Comparison of ENCODE assay signal across 11 cellular contexts in genomic region chr2:96907405-96908041, GRCh38. TPM values are rescaled to one million over a fixed set of nuclear protein-coding genes. Genes with fewer than 3 reads are reported as not detected.
DNase-seq lines count a peak whose midpoint lies in the region; ATAC-seq, FAIRE-seq and TF ChIP-seq lines count a peak whose summit lies in the region.
"Had no signal": no experiment of that assay in that cellular context is flagged by ENCODE, and none has a peak within 500 bp of the region (broad histone marks: within the 10 kb centered on the region; RNA-seq: fewer than 3 reads in every experiment).

No MANE protein-coding gene starts in this region.

- DNase-seq in MG63, result peak; percentile 90
- peak in 4 of 10 donors; percentile 54 to 80 (median 69) for DNase-seq in dorsolateral prefrontal cortex
- DNase-seq in HepG2 (ENCODE audit: low spot score), result no peak
- peak; percentile 71 for DNase-seq in stromal cell of bone marrow (ENCODE audit: low read depth)
- DNase-seq in activated CD8-positive, alpha-beta T cell treated with anti-CD3 and anti-CD28 coated beads, Interleukin-2, amount 10 ng/mL, durations not matched to agents 7 days and 5 days, result no peak
- no peak for DNase-seq in OCI-M2 (lab: John Stamatoyannopoulos, UW; ENCODE audit: unreplicated experiment)
- DNase-seq in KBM-7, result no peak
- DNase-seq: activated CD8-positive, alpha-beta memory T cell treated with anti-CD3 and anti-CD28 coated beads, Interleukin-2, amount 10 ng/mL, durations not matched to agents 7 days and 5 days had no signal

- H3K4me2 ChIP-seq in HepG2 (ENCODE audit: low read depth, low read length), result 0 out of 2 replicates have a peak overlapping the region, but pooled peaks have one; percentile 5

- H3K9me3 ChIP-seq in MG63 (no peaks in the 10 kb centered on the region), HepG2 (ENCODE audit: low read length) (no peaks in the 10 kb centered on the region)

- TF ChIP-seq RAD21 in HepG2 (CRISPR knock-in tag; IDR thresholded peaks at IDR 0.05), result no peak

- CTCF ChIA-PET in HepG2 (lab: Yijun Ruan, JAX; ENCODE audit: low intra/inter-chr PET ratio, low total read pairs), result no interaction called here
- CTCF ChIA-PET in activated CD8-positive, alpha-beta T cell treated with anti-CD3 and anti-CD28 coated beads, Interleukin-2, amount 10 ng/mL, durations not matched to agents 7 days and 5 days (lab: Charles Lee), result no interaction called here

- no peak for TF ChIP-seq POLR2A in HepG2 (IDR thresholded peaks at IDR 0.05; ENCODE audit: insufficient read depth in 1 of 2, low read depth in 2 of 2, low read length in 2 of 2)

- in situ Hi-C loops in HepG2 (cut with HindIII; ENCODE audit: extremely low pct_ligation_motif_present, low pct_unique_long_range_greater_than_20kb) (no loop called here), KBM-7 (cut with MboI; ENCODE audit: low pct_unique_long_range_greater_than_20kb, low sequenced_read_pairs) (no loop called here)

- no peaks in the 10 kb centered on the region for H3K36me3 ChIP-seq in MG63
- no peaks in the 10 kb centered on the region for H3K36me3 ChIP-seq in HepG2 (replicated peaks in 1 of 2; ENCODE audit: control insufficient read depth in 1 of 2, insufficient read depth in 2 of 2, low read length in 2 of 2)

- ATAC-seq in HepG2 (peak; percentile 77), GM21576 (IDR thresholded peaks at IDR 0.05; ENCODE audit: unreplicated experiment) (no peak)
- ATAC-seq in activated CD8-positive, alpha-beta T cell treated with anti-CD3 and anti-CD28 coated beads, Interleukin-2, amount 10 ng/mL, durations not matched to agents 7 days and 5 days, result no peak
- ATAC-seq: activated CD8-positive, alpha-beta memory T cell treated with anti-CD3 and anti-CD28 coated beads, Interleukin-2, amount 10 ng/mL, durations not matched to agents 7 days and 5 days had no signal

- H3K27me3 Mint-ChIP-seq in activated CD8-positive, alpha-beta T cell treated with anti-CD3 and anti-CD28 coated beads, Interleukin-2, amount 10 ng/mL, durations not matched to agents 7 days and 5 days (ENCODE audit: low read depth), result peaks cover 8% of the 10 kb centered on the region
- H3K27me3 Mint-ChIP-seq: IgD-negative memory B cell had no signal

- WGBS in HepG2 (ENCODE audit: low lambda C conversion rate), result 36% methylated on average over 10 of the region's 15 CpGs

- no peak overlapping the region for H3K9ac ChIP-seq in HepG2 (ENCODE audit: insufficient read depth, low read depth, low read length)

- no peak for FAIRE-seq in HepG2 (lab: Jason Lieb, UNC)
- FAIRE-seq: GM18507 had no signal

- no peaks in the 10 kb centered on the region for H3K9me3 Mint-ChIP-seq in activated CD8-positive, alpha-beta T cell treated with anti-CD3 and anti-CD28 coated beads, Interleukin-2, amount 10 ng/mL, durations not matched to agents 7 days and 5 days (ENCODE audit: insufficient read depth)
- H3K9me3 Mint-ChIP-seq: IgD-negative memory B cell had no signal

- no peak overlapping the region for H2AFZ ChIP-seq in HepG2 (ENCODE audit: low read length)

- no TSS peak for BruUV-seq in HepG2 (replicated peaks; lab: Mats Ljungman, UMichigan)

- H3K4me1 Mint-ChIP-seq in activated CD8-positive, alpha-beta T cell treated with anti-CD3 and anti-CD28 coated beads, Interleukin-2, amount 10 ng/mL, durations not matched to agents 7 days and 5 days (ENCODE audit: low read depth), result peaks cover 20% of the 10 kb centered on the region

- no peaks in the 10 kb centered on the region for H3K4me1 ChIP-seq in HepG2 (ENCODE audit: insufficient read depth, low read length)

- H3K27me3 ChIP-seq in MG63 (no peaks in the 10 kb centered on the region), dorsolateral prefrontal cortex (no peaks in the 10 kb centered on the region), HepG2 (ENCODE audit: control insufficient read depth in 1 of 2, insufficient read depth in 2 of 2, low read length in 2 of 2) (peaks cover 14 to 61% of the 10 kb centered on the region in 2 experiments)

- intact Hi-C loops in dorsolateral prefrontal cortex (cut with DNase I) (no loop called here), HepG2 (cut with micrococcal nuclease; ENCODE audit: unreplicated experiment) (loop anchor here (1.0 kb wide), 1 partner anchor 50 kb away; no protein-coding TSS in a partner anchor)

- H3K79me2 ChIP-seq in HepG2 (ENCODE audit: insufficient read depth, low read length), result no peaks in the 10 kb centered on the region

- H3K4me3 ChIP-seq in MG63 (peak overlapping the region; percentile 21), dorsolateral prefrontal cortex (peak overlapping the region in 10 of 59 donors; percentile 3 to 31 (median 14)), HepG2 (replicated peaks in 1 of 3; ENCODE audit: insufficient read depth in 1 of 3, low read depth in 2 of 3, low read length in 3 of 3) (peak overlapping the region in 1 of 3 experiments; percentile 13; a peak in 2 of 6 replicates)

- TF ChIP-seq EP300 in HepG2 (IDR thresholded peaks at IDR 0.05; ENCODE audit: low read depth in 2 of 2, low read length in 2 of 2) (no peak), HepG2 (CRISPR knock-in tag; IDR thresholded peaks at IDR 0.05; ENCODE audit: borderline replicate concordance) (no peak)

- no peaks in the 10 kb centered on the region for H3K36me3 Mint-ChIP-seq in activated CD8-positive, alpha-beta T cell treated with anti-CD3 and anti-CD28 coated beads, Interleukin-2, amount 10 ng/mL, durations not matched to agents 7 days and 5 days (ENCODE audit: low read depth)
- H3K36me3 Mint-ChIP-seq: activated CD8-positive, alpha-beta memory T cell treated with anti-CD3 and anti-CD28 coated beads, Interleukin-2, amount 10 ng/mL, durations not matched to agents 7 days and 5 days; IgD-negative memory B cell had no signal

- TF ChIP-seq CTCF in dorsolateral prefrontal cortex (IDR thresholded peaks at IDR 0.05 in 54 of 56, conservative IDR thresholded peaks at IDR 0.05 in 2 of 56; ENCODE audit: low read depth in 1 of 56, partially characterized antibody in 56 of 56) (peak in 1 of 56 donors; percentile 8), HepG2 (CRISPR knock-in tag; IDR thresholded peaks at IDR 0.05) (no peak)

- H3K4me3 Mint-ChIP-seq in activated CD8-positive, alpha-beta T cell treated with anti-CD3 and anti-CD28 coated beads, Interleukin-2, amount 10 ng/mL, durations not matched to agents 7 days and 5 days, result no peak overlapping the region
- H3K4me3 Mint-ChIP-seq: activated CD8-positive, alpha-beta memory T cell treated with anti-CD3 and anti-CD28 coated beads, Interleukin-2, amount 10 ng/mL, durations not matched to agents 7 days and 5 days; IgD-negative memory B cell had no signal

- H3K27ac Mint-ChIP-seq in activated CD8-positive, alpha-beta T cell treated with anti-CD3 and anti-CD28 coated beads, Interleukin-2, amount 10 ng/mL, durations not matched to agents 7 days and 5 days, result no peak overlapping the region
- H3K27ac Mint-ChIP-seq: activated CD8-positive, alpha-beta memory T cell treated with anti-CD3 and anti-CD28 coated beads, Interleukin-2, amount 10 ng/mL, durations not matched to agents 7 days and 5 days; IgD-negative memory B cell had no signal

- POLR2A ChIA-PET in HepG2 (lab: Yijun Ruan, JAX), result no interaction called here
- POLR2A ChIA-PET in activated CD8-positive, alpha-beta T cell treated with anti-CD3 and anti-CD28 coated beads, Interleukin-2, amount 10 ng/mL, durations not matched to agents 7 days and 5 days (lab: Charles Lee), result interaction anchor here (1.3 kb wide), 1 partner anchor 16 kb away, joined by 3 read pairs; no protein-coding TSS in a partner anchor

- H3K27ac ChIP-seq in dorsolateral prefrontal cortex (peak overlapping the region in 53 of 59 donors; percentile 3 to 89 (median 74)), HepG2 (ENCODE audit: extremely low read length, insufficient read depth, low read length) (no peak overlapping the region)

- no peaks in the 10 kb centered on the region for H4K20me1 ChIP-seq in HepG2 (ENCODE audit: insufficient read depth, low read length)

RNA-seq across cellular contexts. Expression of gene SEMA4C, which starts 37.6 kb away (rescaled TPM):
- 12.6 and 16.2 TPM in 2 replicates for total RNA-seq in MG63 (2014; rRNA removed; shearing (Covaris generic); ENCODE audit: low replicate concordance)
- total RNA-seq in dorsolateral prefrontal cortex (100 to 1,000 TPM in 4 of 120 experiments, 10 to 100 TPM in 116; 38.3 to 139 (median 61.8) TPM), HepG2 (2016; rRNA removed; fragmentation: Illumina TruSeq; extraction: Trizol) (11.3 and 25.9 TPM in 2 replicates)
- total RNA-seq in HepG2 (2016; cell fraction: cytosol; rRNA removed; fragmentation: Illumina TruSeq; extraction: Trizol; ENCODE audit: low read depth), result 3.5 and 4.2 TPM in 2 replicates
- total RNA-seq in HepG2 (2016; cell fraction: insoluble cytoplasmic fraction; rRNA removed; fragmentation: Illumina TruSeq; extraction: Trizol), result 8.4 and 25.7 TPM in 2 replicates
- 10.9 and 11.4 TPM in 2 replicates for total RNA-seq in HepG2 (2016; cell fraction: membrane; rRNA removed; fragmentation: Illumina TruSeq; extraction: Trizol)
- 22.1 and 28.3 TPM in 2 replicates for total RNA-seq in HepG2 (2016; cell fraction: nucleus; rRNA removed; fragmentation: Illumina TruSeq; extraction: Trizol)
- 46.6 and 69.2 TPM in 2 replicates for polyA plus RNA-seq in HepG2 (2011; rRNA removed)
- 33.4 and 47.8 TPM in 2 replicates for polyA plus RNA-seq in HepG2 (2011; cell fraction: cytosol; rRNA removed)
- 135 and 157 TPM in 2 replicates for polyA plus RNA-seq in HepG2 (2011; cell fraction: nucleus; rRNA removed)
- polyA plus RNA-seq in HepG2 (2012), result 27.3 and 39.4 TPM in 2 replicates
- polyA plus RNA-seq in HepG2 (2016; cell fraction: cytosol; fragmentation: Illumina TruSeq; extraction: Trizol; ENCODE audit: low read depth), result 1.0 and 1.2 TPM in 2 replicates
- 6.0 and 8.4 TPM in 2 replicates for polyA plus RNA-seq in HepG2 (2016; cell fraction: insoluble cytoplasmic fraction; fragmentation: Illumina TruSeq; extraction: Trizol; ENCODE audit: low read depth)
- polyA plus RNA-seq in HepG2 (2016; cell fraction: membrane; fragmentation: Illumina TruSeq; extraction: Trizol; ENCODE audit: low read depth), result 3.1 and 3.2 TPM in 2 replicates
- 51.6 and 60.2 TPM in 2 replicates for polyA plus RNA-seq in HepG2 (2016; cell fraction: nucleus; fragmentation: Illumina TruSeq; extraction: Trizol; ENCODE audit: insufficient read depth, low read depth)
- polyA minus RNA-seq in HepG2 (2011; rRNA and poly(A)+ RNA removed; ENCODE audit: low replicate concordance), result 29.1 and 175 TPM in 2 replicates
- 41.8 and 45.0 TPM in 2 replicates for polyA minus RNA-seq in HepG2 (2011; cell fraction: cytosol; rRNA and poly(A)+ RNA removed)
- 25.8 and 31.7 TPM in 2 replicates for polyA minus RNA-seq in HepG2 (2011; cell fraction: nucleus; rRNA and poly(A)+ RNA removed)
- 10 to 100 TPM; 21.0 to 24.5 TPM for total RNA-seq in activated CD8-positive, alpha-beta T cell treated with anti-CD3 and anti-CD28 coated beads, Interleukin-2, amount 10 ng/mL, durations not matched to agents 7 days and 5 days

RNA-seq across cellular contexts. Expression of gene ANKRD39, which starts 49.7 kb away (rescaled TPM):
- total RNA-seq in MG63 (2014; rRNA removed; shearing (Covaris generic); ENCODE audit: low replicate concordance), result 9.2 and 14.1 TPM in 2 replicates
- total RNA-seq in dorsolateral prefrontal cortex (10 to 100 TPM; 19.4 to 36.6 (median 29.4) TPM), HepG2 (2016; rRNA removed; fragmentation: Illumina TruSeq; extraction: Trizol) (23.2 and 26.7 TPM in 2 replicates)
- 40.7 and 45.8 TPM in 2 replicates for total RNA-seq in HepG2 (2016; cell fraction: cytosol; rRNA removed; fragmentation: Illumina TruSeq; extraction: Trizol; ENCODE audit: low read depth)
- 26.3 and 27.1 TPM in 2 replicates for total RNA-seq in HepG2 (2016; cell fraction: insoluble cytoplasmic fraction; rRNA removed; fragmentation: Illumina TruSeq; extraction: Trizol)
- total RNA-seq in HepG2 (2016; cell fraction: membrane; rRNA removed; fragmentation: Illumina TruSeq; extraction: Trizol), result 37.4 and 41.3 TPM in 2 replicates
- total RNA-seq in HepG2 (2016; cell fraction: nucleus; rRNA removed; fragmentation: Illumina TruSeq; extraction: Trizol), result 10.3 and 11.7 TPM in 2 replicates
- 24.8 and 27.8 TPM in 2 replicates for polyA plus RNA-seq in HepG2 (2011; rRNA removed)
- 18.3 and 31.5 TPM in 2 replicates for polyA plus RNA-seq in HepG2 (2011; cell fraction: cytosol; rRNA removed)
- polyA plus RNA-seq in HepG2 (2011; cell fraction: nucleus; rRNA removed), result 24.2 and 29.2 TPM in 2 replicates
- polyA plus RNA-seq in HepG2 (2012), result 14.6 and 20.3 TPM in 2 replicates
- 55.3 and 63.9 TPM in 2 replicates for polyA plus RNA-seq in HepG2 (2016; cell fraction: cytosol; fragmentation: Illumina TruSeq; extraction: Trizol; ENCODE audit: low read depth)
- 33.9 and 35.0 TPM in 2 replicates for polyA plus RNA-seq in HepG2 (2016; cell fraction: insoluble cytoplasmic fraction; fragmentation: Illumina TruSeq; extraction: Trizol; ENCODE audit: low read depth)
- 40.8 and 47.0 TPM in 2 replicates for polyA plus RNA-seq in HepG2 (2016; cell fraction: membrane; fragmentation: Illumina TruSeq; extraction: Trizol; ENCODE audit: low read depth)
- 23.0 and 24.9 TPM in 2 replicates for polyA plus RNA-seq in HepG2 (2016; cell fraction: nucleus; fragmentation: Illumina TruSeq; extraction: Trizol; ENCODE audit: insufficient read depth, low read depth)
- 10.9 and 17.9 TPM in 2 replicates for polyA minus RNA-seq in HepG2 (2011; rRNA and poly(A)+ RNA removed; ENCODE audit: low replicate concordance)
- polyA minus RNA-seq in HepG2 (2011; cell fraction: cytosol; rRNA and poly(A)+ RNA removed), result 4.6 and 5.6 TPM in 2 replicates
- polyA minus RNA-seq in HepG2 (2011; cell fraction: nucleus; rRNA and poly(A)+ RNA removed), result 8.2 and 14.2 TPM in 2 replicates
- total RNA-seq in activated CD8-positive, alpha-beta T cell treated with anti-CD3 and anti-CD28 coated beads, Interleukin-2, amount 10 ng/mL, durations not matched to agents 7 days and 5 days, result 10 to 100 TPM; 35.4 to 36.7 TPM

Comparison
In these comparisons a context has a peak if more than half of its experiments do, and no peak if none do; other contexts are left out.
1. DNase-seq: peak in MG63 (single experiment) and stromal cell of bone marrow (single experiment); none in HepG2 (single experiment), activated CD8-positive, alpha-beta T cell treated with anti-CD3 and anti-CD28 coated beads, Interleukin-2, amount 10 ng/mL, durations not matched to agents 7 days and 5 days (single experiment), OCI-M2 (single experiment) and KBM-7 (single experiment).